In the genomic region with DNA sequence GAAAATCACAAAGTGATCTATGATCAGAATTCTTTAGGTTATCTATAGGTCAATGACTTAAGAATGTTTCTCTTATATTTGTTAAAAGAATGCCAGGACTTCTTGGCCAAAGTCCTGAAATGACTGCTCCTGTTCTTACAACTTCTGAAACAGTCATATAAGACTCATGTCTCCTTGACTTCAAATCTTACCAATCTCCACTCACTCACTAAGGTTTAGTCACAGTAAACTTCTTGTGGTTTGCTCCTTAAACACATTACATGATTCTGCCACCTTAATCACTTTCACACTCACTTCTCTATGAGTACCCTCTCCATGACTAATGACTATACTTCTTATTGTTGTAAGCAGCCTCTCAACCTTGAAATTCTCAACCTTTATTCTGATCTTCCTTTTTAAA, we compare ENCODE assay signal across 14 cellular contexts.
DNase-seq lines count a peak whose midpoint lies in the region; ATAC-seq lines count a peak whose summit lies in the region.
"Had no signal": no experiment of that assay in that cellular context is flagged by ENCODE, and none has a peak within 500 bp of the region (broad histone marks: within the 10 kb centered on the region; RNA-seq: fewer than 3 reads in every experiment).

No MANE protein-coding gene starts in this region.

- DNase-seq in stimulated activated naive CD8-positive, alpha-beta T cell treated with anti-CD3 and anti-CD28 coated beads, Interleukin-15, Interleukin-2, amounts not matched to agents 100 U/mL and 50 U/mL, for 24 hours: no peak
- DNase-seq in stimulated activated naive CD8-positive, alpha-beta T cell treated with anti-CD3 and anti-CD28 coated beads, Interleukin-15, amount 100 ng/mL, for 72 hours: no peak
- DNase-seq in M059J (ENCODE audit: low read depth): peak; percentile 86
- DNase-seq in epithelial cell of prostate (ENCODE audit: low read depth, low spot score): peak; percentile 51
- DNase-seq in stromal cell of bone marrow (ENCODE audit: low read depth): peak; percentile 9
- DNase-seq in NCI-H128 (lab: John Stamatoyannopoulos, UW; ENCODE audit: unreplicated experiment): no peak
- no peak for DNase-seq in SJCRH30
- DNase-seq: activated effector memory CD4-positive, alpha-beta T cell treated with anti-CD3 and anti-CD28 coated beads, Interleukin-2, amount 50 U/mL, for 16 hours; DMS153; NCI-H1105 treated with DMSO at 0.1 percent for 48 hours; RPMI8226; stimulated activated CD8-positive, alpha-beta memory T cell treated with anti-CD3 and anti-CD28 coated beads, Interleukin-4, amount 100 ng/mL, for 48 hours had no signal

- no peaks in the 10 kb centered on the region for H3K4me1 ChIP-seq in SJCRH30

- no peaks in the 10 kb centered on the region for H3K9me3 ChIP-seq in SJCRH30 (replicated peaks)

- H3K27ac Mint-ChIP-seq in stimulated activated naive CD8-positive, alpha-beta T cell treated with anti-CD3 and anti-CD28 coated beads, Interleukin-15, amount 100 ng/mL, for 72 hours: no peak overlapping the region

- H3K27me3 ChIP-seq in SJCRH30: no peaks in the 10 kb centered on the region

- no peaks in the 10 kb centered on the region for H3K4me1 Mint-ChIP-seq in stimulated activated naive CD8-positive, alpha-beta T cell treated with anti-CD3 and anti-CD28 coated beads, Interleukin-15, amount 100 ng/mL, for 72 hours

- no peak overlapping the region for H3K4me3 ChIP-seq in SJCRH30

- H3K9me3 Mint-ChIP-seq in stimulated activated naive CD8-positive, alpha-beta T cell treated with anti-CD3 and anti-CD28 coated beads, Interleukin-15, amount 100 ng/mL, for 72 hours: no peaks in the 10 kb centered on the region

- H3K36me3 ChIP-seq in SJCRH30: no peaks in the 10 kb centered on the region

- H3K27me3 Mint-ChIP-seq in stimulated activated naive CD8-positive, alpha-beta T cell treated with anti-CD3 and anti-CD28 coated beads, Interleukin-15, amount 100 ng/mL, for 72 hours: no peaks in the 10 kb centered on the region

- H3K27ac ChIP-seq in epithelial cell of prostate (no peak overlapping the region), SJCRH30 (no peak overlapping the region)

- no peak overlapping the region for H3K4me3 Mint-ChIP-seq in stimulated activated naive CD8-positive, alpha-beta T cell treated with anti-CD3 and anti-CD28 coated beads, Interleukin-15, amount 100 ng/mL, for 72 hours

- peak; percentile 68 for ATAC-seq in stimulated activated naive CD8-positive, alpha-beta T cell treated with anti-CD3 and anti-CD28 coated beads, Interleukin-15, Interleukin-2, amounts not matched to agents 100 U/mL and 50 U/mL, for 24 hours
- no peak for ATAC-seq in stimulated activated naive CD8-positive, alpha-beta T cell treated with anti-CD3 and anti-CD28 coated beads, Interleukin-15, amount 100 ng/mL, for 72 hours
- no peak for ATAC-seq in HG03520 (IDR thresholded peaks at IDR 0.05; ENCODE audit: unreplicated experiment)
- ATAC-seq: HepG2 had no signal

Comparison
In these comparisons a context has a peak if more than half of its experiments do, and no peak if none do; other contexts are left out.
1. DNase-seq: peak in M059J (single experiment), epithelial cell of prostate (single experiment) and stromal cell of bone marrow (single experiment); none in stimulated activated naive CD8-positive, alpha-beta T cell treated with anti-CD3 and anti-CD28 coated beads, Interleukin-15, Interleukin-2, amounts not matched to agents 100 U/mL and 50 U/mL, for 24 hours (single experiment), stimulated activated naive CD8-positive, alpha-beta T cell treated with anti-CD3 and anti-CD28 coated beads, Interleukin-15, amount 100 ng/mL, for 72 hours (0 of 2), NCI-H128 (single experiment) and SJCRH30 (0 of 2).